ENCODE assay signal across 19 cellular contexts in the genomic region with DNA sequence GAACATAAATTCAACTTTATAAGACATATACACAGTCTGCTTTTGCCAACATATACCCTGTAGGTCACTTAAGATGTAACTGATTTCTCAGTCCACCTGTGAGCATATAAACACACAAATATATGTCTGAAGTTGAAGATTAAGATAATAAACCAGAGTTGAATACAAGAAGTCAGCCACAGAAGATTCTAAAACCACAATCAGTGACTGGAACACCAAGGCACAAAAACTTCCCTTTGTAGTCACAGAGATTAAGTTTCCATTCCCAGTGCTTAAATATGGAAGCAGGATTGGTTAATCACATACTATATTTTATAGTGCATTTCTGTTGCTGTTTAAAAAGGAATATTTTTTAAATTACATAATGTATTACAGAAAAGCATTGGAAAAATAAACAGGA.
"Had no signal": no experiment of that assay in that cellular context is flagged by ENCODE, and none has a peak within 500 bp of the region (broad histone marks: within the 10 kb centered on the region; RNA-seq: fewer than 3 reads in every experiment).

No MANE protein-coding gene starts in this region.

- H3K9me3 ChIP-seq: ascending aorta, breast epithelium, gastrocnemius medialis, heart right ventricle, tibial artery, uterus had no signal

- H3K27ac Mint-ChIP-seq: activated naive CD8-positive, alpha-beta T cell treated with anti-CD3 and anti-CD28 coated beads, Interleukin-2, amount 50 U/mL, for 24 hours; activated T-helper 17 cell treated with anti-CD3 and anti-CD28 coated beads, Interleukin-2, amount 50 U/mL, for 72 hours; naive thymus-derived CD8-positive, alpha-beta T cell had no signal

- DNase-seq: activated CD4-positive, alpha-beta T cell treated with anti-CD3 and anti-CD28 coated beads for 1 hour; activated CD4-positive, alpha-beta T cell treated with anti-CD3 and anti-CD28 coated beads, Interleukin-2, amount 50 U/mL, for 4 hours; activated naive CD4-positive, alpha-beta T cell treated with Interleukin-2 at 50 U/mL for 16 hours; activated naive CD8-positive, alpha-beta T cell treated with anti-CD3 and anti-CD28 coated beads, Interleukin-2, amount 50 U/mL, for 24 hours; gastrocnemius medialis; heart right ventricle; naive thymus-derived CD8-positive, alpha-beta T cell; right cardiac atrium; small intestine; stimulated activated CD4-positive, alpha-beta T cell treated with anti-CD3 and anti-CD28 coated beads, Interleukin-4, amount 100 ng/mL, for 24 hours; stimulated activated naive CD4-positive, alpha-beta T cell; tibial artery; uterus had no signal

- H3K27me3 Mint-ChIP-seq: activated naive CD8-positive, alpha-beta T cell treated with anti-CD3 and anti-CD28 coated beads, Interleukin-2, amount 50 U/mL, for 24 hours; activated T-helper 17 cell treated with anti-CD3 and anti-CD28 coated beads, Interleukin-2, amount 50 U/mL, for 72 hours; naive thymus-derived CD8-positive, alpha-beta T cell had no signal

- H3K27me3 ChIP-seq: ascending aorta, breast epithelium, gastrocnemius medialis, heart right ventricle, tibial artery, uterus had no signal

- H3K4me1 Mint-ChIP-seq: activated naive CD8-positive, alpha-beta T cell treated with anti-CD3 and anti-CD28 coated beads, Interleukin-2, amount 50 U/mL, for 24 hours; activated T-helper 17 cell treated with anti-CD3 and anti-CD28 coated beads, Interleukin-2, amount 50 U/mL, for 72 hours had no signal

- H3K4me3 ChIP-seq: ascending aorta, breast epithelium, gastrocnemius medialis, heart right ventricle, tibial artery, uterus had no signal

- ATAC-seq: activated naive CD8-positive, alpha-beta T cell treated with anti-CD3 and anti-CD28 coated beads, Interleukin-2, amount 50 U/mL, for 24 hours; activated T-helper 17 cell treated with anti-CD3 and anti-CD28 coated beads, Interleukin-2, amount 50 U/mL, for 72 hours; gastrocnemius medialis; heart right ventricle; left lobe of liver; naive thymus-derived CD8-positive, alpha-beta T cell; right cardiac atrium had no signal

- H3K4me3 Mint-ChIP-seq: activated naive CD8-positive, alpha-beta T cell treated with anti-CD3 and anti-CD28 coated beads, Interleukin-2, amount 50 U/mL, for 24 hours; activated T-helper 17 cell treated with anti-CD3 and anti-CD28 coated beads, Interleukin-2, amount 50 U/mL, for 72 hours; naive thymus-derived CD8-positive, alpha-beta T cell had no signal

- H3K4me1 ChIP-seq: ascending aorta, breast epithelium, gastrocnemius medialis, tibial artery, uterus had no signal

- H3K27ac ChIP-seq: ascending aorta, breast epithelium, epithelial cell of prostate, gastrocnemius medialis, tibial artery, uterus, VCaP had no signal

- H3K36me3 ChIP-seq: breast epithelium, uterus had no signal

- H3K9me3 Mint-ChIP-seq: activated T-helper 17 cell treated with anti-CD3 and anti-CD28 coated beads, Interleukin-2, amount 50 U/mL, for 72 hours had no signal
